ENCODE assay signal across 1 cellular context in the genomic region with DNA sequence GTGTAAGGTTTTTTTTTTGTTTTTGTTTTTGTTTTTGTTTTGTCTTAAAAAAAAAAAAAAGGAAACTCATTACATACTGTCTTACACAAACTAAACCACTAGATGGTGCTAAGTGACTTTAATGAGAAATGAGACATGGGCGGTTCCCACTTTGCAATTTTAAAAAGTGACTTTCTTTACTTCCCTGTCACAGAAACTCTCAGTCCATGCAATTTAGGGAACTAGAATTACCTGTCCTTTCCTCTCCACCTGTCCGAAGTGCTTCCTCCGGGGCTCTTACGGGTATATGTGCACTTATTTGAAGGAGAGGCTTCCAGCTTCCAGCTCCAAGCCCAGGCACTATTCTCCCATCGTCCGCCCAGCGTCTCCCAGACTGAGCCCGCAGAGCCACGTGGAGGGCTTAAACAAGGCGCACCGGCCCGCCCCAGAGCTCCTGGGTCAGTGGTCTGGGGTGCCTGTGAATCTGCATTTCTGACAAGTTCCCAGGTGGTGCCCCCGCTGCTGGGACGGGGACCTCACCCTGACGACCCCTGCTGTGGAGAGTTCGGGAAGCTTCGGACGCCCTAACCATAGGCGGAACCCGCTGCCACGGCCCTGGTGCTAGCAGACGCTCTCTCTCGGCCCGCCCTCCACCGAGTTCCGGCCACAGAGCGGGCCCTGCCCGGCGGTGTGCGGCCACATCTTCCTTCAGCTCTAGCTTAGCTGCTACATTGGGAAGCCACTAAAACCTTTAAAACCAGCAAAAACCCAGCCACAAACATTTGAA.
TF ChIP-seq lines count a peak whose summit lies in the region.

No MANE protein-coding gene starts in this region.

TF ChIP-seq in HepG2, 621 proteins besides CTCF, POLR2A, EP300 and RAD21 (continued from another document and continues in another):
- TF ChIP-seq KLF6 (CRISPR knock-in tag; IDR thresholded peaks at IDR 0.05) = no peak
- TF ChIP-seq, protein P1, sequence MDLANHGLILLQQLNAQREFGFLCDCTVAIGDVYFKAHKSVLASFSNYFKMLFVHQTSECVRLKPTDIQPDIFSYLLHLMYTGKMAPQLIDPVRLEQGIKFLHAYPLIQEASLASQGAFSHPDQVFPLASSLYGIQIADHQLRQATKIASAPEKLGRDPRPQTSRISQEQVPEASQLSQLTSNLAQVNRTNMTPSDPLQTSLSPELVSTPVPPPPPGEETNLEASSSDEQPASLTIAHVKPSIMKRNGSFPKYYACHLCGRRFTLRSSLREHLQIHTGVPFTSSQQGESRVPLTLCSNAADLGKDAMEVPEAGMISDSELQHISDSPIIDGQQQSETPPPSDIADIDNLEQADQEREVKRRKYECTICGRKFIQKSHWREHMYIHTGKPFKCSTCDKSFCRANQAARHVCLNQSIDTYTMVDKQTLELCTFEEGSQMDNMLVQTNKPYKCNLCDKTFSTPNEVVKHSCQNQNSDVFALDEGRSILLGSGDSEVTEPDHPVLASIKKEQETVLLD (CRISPR knock-in tag; IDR thresholded peaks at IDR 0.05; ENCODE audit: low read depth) = no peak
- TF ChIP-seq NR2F6 (IDR thresholded peaks at IDR 0.05) = no peak
- no peak for TF ChIP-seq NR2F6 (CRISPR knock-in tag; IDR thresholded peaks at IDR 0.05)
- TF ChIP-seq ARNTL (CRISPR knock-in tag; IDR thresholded peaks at IDR 0.05) = peak; percentile 37; the same call in 1 of the 2 replicates
- TF ChIP-seq, protein P2, sequence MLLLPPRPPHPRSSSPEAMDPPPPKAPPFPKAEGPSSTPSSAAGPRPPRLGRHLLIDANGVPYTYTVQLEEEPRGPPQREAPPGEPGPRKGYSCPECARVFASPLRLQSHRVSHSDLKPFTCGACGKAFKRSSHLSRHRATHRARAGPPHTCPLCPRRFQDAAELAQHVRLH (CRISPR knock-in tag; IDR thresholded peaks at IDR 0.05; ENCODE audit: borderline replicate concordance, low read depth) = no peak; the same call in 1 of the 2 replicates
- TF ChIP-seq ZNF235 (CRISPR knock-in tag; IDR thresholded peaks at IDR 0.05; ENCODE audit: borderline replicate concordance) = no peak
- TF ChIP-seq, protein P3, sequence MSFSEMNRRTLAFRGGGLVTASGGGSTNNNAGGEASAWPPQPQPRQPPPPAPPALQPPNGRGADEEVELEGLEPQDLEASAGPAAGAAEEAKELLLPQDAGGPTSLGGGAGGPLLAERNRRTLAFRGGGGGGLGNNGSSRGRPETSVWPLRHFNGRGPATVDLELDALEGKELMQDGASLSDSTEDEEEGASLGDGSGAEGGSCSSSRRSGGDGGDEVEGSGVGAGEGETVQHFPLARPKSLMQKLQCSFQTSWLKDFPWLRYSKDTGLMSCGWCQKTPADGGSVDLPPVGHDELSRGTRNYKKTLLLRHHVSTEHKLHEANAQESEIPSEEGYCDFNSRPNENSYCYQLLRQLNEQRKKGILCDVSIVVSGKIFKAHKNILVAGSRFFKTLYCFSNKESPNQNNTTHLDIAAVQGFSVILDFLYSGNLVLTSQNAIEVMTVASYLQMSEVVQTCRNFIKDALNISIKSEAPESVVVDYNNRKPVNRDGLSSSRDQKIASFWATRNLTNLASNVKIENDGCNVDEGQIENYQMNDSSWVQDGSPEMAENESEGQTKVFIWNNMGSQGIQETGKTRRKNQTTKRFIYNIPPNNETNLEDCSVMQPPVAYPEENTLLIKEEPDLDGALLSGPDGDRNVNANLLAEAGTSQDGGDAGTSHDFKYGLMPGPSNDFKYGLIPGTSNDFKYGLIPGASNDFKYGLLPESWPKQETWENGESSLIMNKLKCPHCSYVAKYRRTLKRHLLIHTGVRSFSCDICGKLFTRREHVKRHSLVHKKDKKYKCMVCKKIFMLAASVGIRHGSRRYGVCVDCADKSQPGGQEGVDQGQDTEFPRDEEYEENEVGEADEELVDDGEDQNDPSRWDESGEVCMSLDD (CRISPR knock-in tag; IDR thresholded peaks at IDR 0.05; ENCODE audit: borderline replicate concordance) = no peak
- TF ChIP-seq, protein P4, sequence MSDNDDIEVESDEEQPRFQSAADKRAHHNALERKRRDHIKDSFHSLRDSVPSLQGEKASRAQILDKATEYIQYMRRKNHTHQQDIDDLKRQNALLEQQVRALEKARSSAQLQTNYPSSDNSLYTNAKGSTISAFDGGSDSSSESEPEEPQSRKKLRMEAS (IDR thresholded peaks at IDR 0.05) = peak; percentile 87
- TF ChIP-seq, protein P5, sequence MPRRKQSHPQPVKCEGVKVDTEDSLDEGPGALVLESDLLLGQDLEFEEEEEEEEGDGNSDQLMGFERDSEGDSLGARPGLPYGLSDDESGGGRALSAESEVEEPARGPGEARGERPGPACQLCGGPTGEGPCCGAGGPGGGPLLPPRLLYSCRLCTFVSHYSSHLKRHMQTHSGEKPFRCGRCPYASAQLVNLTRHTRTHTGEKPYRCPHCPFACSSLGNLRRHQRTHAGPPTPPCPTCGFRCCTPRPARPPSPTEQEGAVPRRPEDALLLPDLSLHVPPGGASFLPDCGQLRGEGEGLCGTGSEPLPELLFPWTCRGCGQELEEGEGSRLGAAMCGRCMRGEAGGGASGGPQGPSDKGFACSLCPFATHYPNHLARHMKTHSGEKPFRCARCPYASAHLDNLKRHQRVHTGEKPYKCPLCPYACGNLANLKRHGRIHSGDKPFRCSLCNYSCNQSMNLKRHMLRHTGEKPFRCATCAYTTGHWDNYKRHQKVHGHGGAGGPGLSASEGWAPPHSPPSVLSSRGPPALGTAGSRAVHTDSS (CRISPR knock-in tag; conservative IDR thresholded peaks at IDR 0.05) = no peak
- 0 out of 2 replicates have a peak, but pooled peaks have one; percentile 44 for TF ChIP-seq ZNF232 (CRISPR knock-in tag; IDR thresholded peaks at IDR 0.05; ENCODE audit: borderline replicate concordance)
- TF ChIP-seq, protein P6, sequence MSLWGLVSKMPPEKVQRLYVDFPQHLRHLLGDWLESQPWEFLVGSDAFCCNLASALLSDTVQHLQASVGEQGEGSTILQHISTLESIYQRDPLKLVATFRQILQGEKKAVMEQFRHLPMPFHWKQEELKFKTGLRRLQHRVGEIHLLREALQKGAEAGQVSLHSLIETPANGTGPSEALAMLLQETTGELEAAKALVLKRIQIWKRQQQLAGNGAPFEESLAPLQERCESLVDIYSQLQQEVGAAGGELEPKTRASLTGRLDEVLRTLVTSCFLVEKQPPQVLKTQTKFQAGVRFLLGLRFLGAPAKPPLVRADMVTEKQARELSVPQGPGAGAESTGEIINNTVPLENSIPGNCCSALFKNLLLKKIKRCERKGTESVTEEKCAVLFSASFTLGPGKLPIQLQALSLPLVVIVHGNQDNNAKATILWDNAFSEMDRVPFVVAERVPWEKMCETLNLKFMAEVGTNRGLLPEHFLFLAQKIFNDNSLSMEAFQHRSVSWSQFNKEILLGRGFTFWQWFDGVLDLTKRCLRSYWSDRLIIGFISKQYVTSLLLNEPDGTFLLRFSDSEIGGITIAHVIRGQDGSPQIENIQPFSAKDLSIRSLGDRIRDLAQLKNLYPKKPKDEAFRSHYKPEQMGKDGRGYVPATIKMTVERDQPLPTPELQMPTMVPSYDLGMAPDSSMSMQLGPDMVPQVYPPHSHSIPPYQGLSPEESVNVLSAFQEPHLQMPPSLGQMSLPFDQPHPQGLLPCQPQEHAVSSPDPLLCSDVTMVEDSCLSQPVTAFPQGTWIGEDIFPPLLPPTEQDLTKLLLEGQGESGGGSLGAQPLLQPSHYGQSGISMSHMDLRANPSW (CRISPR knock-in tag; IDR thresholded peaks at IDR 0.05; ENCODE audit: borderline replicate concordance) = no peak
- no peak for TF ChIP-seq ZNF460 (CRISPR knock-in tag; IDR thresholded peaks at IDR 0.05; ENCODE audit: borderline replicate concordance)
- TF ChIP-seq, protein P7, sequence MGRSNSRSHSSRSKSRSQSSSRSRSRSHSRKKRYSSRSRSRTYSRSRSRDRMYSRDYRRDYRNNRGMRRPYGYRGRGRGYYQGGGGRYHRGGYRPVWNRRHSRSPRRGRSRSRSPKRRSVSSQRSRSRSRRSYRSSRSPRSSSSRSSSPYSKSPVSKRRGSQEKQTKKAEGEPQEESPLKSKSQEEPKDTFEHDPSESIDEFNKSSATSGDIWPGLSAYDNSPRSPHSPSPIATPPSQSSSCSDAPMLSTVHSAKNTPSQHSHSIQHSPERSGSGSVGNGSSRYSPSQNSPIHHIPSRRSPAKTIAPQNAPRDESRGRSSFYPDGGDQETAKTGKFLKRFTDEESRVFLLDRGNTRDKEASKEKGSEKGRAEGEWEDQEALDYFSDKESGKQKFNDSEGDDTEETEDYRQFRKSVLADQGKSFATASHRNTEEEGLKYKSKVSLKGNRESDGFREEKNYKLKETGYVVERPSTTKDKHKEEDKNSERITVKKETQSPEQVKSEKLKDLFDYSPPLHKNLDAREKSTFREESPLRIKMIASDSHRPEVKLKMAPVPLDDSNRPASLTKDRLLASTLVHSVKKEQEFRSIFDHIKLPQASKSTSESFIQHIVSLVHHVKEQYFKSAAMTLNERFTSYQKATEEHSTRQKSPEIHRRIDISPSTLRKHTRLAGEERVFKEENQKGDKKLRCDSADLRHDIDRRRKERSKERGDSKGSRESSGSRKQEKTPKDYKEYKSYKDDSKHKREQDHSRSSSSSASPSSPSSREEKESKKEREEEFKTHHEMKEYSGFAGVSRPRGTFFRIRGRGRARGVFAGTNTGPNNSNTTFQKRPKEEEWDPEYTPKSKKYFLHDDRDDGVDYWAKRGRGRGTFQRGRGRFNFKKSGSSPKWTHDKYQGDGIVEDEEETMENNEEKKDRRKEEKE (IDR thresholded peaks at IDR 0.05) = no peak
- TF ChIP-seq, protein P8, sequence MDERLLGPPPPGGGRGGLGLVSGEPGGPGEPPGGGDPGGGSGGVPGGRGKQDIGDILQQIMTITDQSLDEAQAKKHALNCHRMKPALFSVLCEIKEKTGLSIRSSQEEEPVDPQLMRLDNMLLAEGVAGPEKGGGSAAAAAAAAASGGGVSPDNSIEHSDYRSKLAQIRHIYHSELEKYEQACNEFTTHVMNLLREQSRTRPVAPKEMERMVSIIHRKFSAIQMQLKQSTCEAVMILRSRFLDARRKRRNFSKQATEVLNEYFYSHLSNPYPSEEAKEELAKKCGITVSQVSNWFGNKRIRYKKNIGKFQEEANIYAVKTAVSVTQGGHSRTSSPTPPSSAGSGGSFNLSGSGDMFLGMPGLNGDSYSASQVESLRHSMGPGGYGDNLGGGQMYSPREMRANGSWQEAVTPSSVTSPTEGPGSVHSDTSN (CRISPR knock-in tag; IDR thresholded peaks at IDR 0.05) = no peak
- TF ChIP-seq, protein P9, sequence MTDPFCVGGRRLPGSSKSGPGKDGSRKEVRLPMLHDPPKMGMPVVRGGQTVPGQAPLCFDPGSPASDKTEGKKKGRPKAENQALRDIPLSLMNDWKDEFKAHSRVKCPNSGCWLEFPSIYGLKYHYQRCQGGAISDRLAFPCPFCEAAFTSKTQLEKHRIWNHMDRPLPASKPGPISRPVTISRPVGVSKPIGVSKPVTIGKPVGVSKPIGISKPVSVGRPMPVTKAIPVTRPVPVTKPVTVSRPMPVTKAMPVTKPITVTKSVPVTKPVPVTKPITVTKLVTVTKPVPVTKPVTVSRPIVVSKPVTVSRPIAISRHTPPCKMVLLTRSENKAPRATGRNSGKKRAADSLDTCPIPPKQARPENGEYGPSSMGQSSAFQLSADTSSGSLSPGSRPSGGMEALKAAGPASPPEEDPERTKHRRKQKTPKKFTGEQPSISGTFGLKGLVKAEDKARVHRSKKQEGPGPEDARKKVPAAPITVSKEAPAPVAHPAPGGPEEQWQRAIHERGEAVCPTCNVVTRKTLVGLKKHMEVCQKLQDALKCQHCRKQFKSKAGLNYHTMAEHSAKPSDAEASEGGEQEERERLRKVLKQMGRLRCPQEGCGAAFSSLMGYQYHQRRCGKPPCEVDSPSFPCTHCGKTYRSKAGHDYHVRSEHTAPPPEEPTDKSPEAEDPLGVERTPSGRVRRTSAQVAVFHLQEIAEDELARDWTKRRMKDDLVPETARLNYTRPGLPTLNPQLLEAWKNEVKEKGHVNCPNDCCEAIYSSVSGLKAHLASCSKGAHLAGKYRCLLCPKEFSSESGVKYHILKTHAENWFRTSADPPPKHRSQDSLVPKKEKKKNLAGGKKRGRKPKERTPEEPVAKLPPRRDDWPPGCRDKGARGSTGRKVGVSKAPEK (CRISPR knock-in tag; IDR thresholded peaks at IDR 0.05; ENCODE audit: borderline replicate concordance) = no peak
- no peak for TF ChIP-seq KMT2B (CRISPR knock-in tag; IDR thresholded peaks at IDR 0.05)
- TF ChIP-seq, protein P10, sequence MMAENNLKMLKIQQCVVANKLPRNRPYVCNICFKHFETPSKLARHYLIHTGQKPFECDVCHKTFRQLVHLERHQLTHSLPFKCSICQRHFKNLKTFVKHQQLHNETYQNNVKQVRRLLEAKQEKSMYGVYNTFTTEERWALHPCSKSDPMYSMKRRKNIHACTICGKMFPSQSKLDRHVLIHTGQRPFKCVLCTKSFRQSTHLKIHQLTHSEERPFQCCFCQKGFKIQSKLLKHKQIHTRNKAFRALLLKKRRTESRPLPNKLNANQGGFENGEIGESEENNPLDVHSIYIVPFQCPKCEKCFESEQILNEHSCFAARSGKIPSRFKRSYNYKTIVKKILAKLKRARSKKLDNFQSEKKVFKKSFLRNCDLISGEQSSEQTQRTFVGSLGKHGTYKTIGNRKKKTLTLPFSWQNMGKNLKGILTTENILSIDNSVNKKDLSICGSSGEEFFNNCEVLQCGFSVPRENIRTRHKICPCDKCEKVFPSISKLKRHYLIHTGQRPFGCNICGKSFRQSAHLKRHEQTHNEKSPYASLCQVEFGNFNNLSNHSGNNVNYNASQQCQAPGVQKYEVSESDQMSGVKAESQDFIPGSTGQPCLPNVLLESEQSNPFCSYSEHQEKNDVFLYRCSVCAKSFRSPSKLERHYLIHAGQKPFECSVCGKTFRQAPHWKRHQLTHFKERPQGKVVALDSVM (CRISPR knock-in tag; IDR thresholded peaks at IDR 0.05) = no peak
- no peak for TF ChIP-seq ZFP36 (IDR thresholded peaks at IDR 0.05; ENCODE audit: borderline replicate concordance, low read depth, low read length, partially characterized antibody)
- TF ChIP-seq ZNF607 (CRISPR knock-in tag; IDR thresholded peaks at IDR 0.05; ENCODE audit: borderline replicate concordance) = peak; percentile 65; the same call in 1 of the 2 replicates
- TF ChIP-seq ADNP (CRISPR knock-in tag; IDR thresholded peaks at IDR 0.05) = no peak
- no peak for TF ChIP-seq DPF2 (CRISPR knock-in tag; IDR thresholded peaks at IDR 0.05; ENCODE audit: borderline replicate concordance, low read depth)
- TF ChIP-seq, protein P11, sequence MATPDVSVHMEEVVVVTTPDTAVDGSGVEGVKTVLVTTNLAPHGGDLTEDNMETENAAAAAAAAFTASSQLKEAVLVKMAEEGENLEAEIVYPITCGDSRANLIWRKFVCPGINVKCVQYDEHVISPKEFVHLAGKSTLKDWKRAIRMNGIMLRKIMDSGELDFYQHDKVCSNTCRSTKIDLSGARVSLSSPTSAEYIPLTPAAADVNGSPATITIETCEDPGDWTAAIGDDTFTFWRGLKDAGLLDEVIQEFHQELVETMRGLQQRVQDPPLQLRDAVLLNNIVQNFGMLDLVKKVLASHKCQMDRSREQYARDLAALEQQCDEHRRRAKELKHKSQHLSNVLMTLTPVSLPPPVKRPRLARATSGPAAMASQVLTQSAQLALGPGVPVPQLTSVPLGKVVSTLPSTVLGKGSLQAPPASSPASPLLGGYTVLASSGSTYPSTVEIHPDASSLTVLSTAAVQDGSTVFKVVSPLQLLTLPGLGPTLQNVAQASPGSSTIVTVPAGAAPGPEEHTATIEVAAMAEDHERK (CRISPR knock-in tag; IDR thresholded peaks at IDR 0.05; ENCODE audit: low read depth) = no peak
- no peak for TF ChIP-seq RXRB (CRISPR knock-in tag; IDR thresholded peaks at IDR 0.05; ENCODE audit: borderline replicate concordance)
- no peak for TF ChIP-seq CHCHD3 (CRISPR knock-in tag; IDR thresholded peaks at IDR 0.05)
